ENCODE assay signal across 8 cellular contexts in the genomic region with DNA sequence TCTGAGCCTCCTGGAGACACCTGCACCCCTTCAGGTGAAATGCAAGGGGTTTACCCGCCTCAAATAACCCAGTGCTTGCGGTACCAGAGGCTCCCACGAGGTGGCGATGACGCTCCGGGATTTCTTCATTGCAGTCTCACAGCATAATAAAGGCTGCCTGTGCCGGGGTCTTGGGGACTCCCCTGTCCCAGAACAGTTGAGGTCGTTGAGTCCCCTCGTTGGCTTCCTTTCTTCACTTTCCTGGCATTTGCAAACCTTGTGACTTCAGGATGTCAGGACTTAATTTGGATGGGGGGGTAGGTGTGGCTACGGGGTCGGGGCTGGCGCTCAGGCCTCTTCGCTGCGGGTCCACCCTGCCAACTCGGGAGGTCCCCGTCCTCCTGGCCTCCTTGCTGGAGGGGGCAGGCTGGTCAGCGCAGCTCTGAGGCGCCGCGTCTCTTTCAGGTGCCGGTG. TPM values are rescaled to one million over a fixed set of nuclear protein-coding genes. Genes with fewer than 3 reads are reported as not detected.
DNase-seq lines count a peak whose midpoint lies in the region; ATAC-seq lines count a peak whose summit lies in the region.

No MANE protein-coding gene starts in this region.

- DNase-seq in SIG-M5 treated with dmso at 0.1 percent for 504 hours (lab: John Stamatoyannopoulos, UW; ENCODE audit: unreplicated experiment) (peak; percentile 57), SIG-M5 (lab: John Stamatoyannopoulos, UW) (no peak), NCI-H526 (lab: John Stamatoyannopoulos, UW) (peak; percentile 52 to 82), dermis microvascular lymphatic vessel endothelial cell (ENCODE audit: low read depth in 2 of 2) (peak; percentile 37 to 62), medulla oblongata (ENCODE audit: extremely low spot score) (peak; percentile 67)
- DNase-seq in activated CD4-positive, alpha-beta memory T cell treated with anti-CD3 and anti-CD28 coated beads, Interleukin-2, amount 10 ng/mL, durations not matched to agents 7 days and 5 days, result peak; percentile 85
- DNase-seq in stimulated activated CD8-positive, alpha-beta memory T cell treated with anti-CD3 and anti-CD28 coated beads, Interleukin-15, amount 100 ng/mL, for 4 hours (ENCODE audit: low read depth in 2 of 2), result peak; percentile 51 to 61

- CTCF ChIA-PET in activated CD4-positive, alpha-beta memory T cell treated with anti-CD3 and anti-CD28 coated beads, Interleukin-2, amount 10 ng/mL, durations not matched to agents 7 days and 5 days (lab: Charles Lee), result interaction anchor here (0.7 to 5.1 kb wide), 11 partner anchors 14 to 107 kb away, joined by 3 to 56 read pairs (median 3); a partner anchor contains a TSS

- no peaks in the 10 kb centered on the region for H3K9me3 Mint-ChIP-seq in activated CD4-positive, alpha-beta memory T cell treated with anti-CD3 and anti-CD28 coated beads, Interleukin-2, amount 10 ng/mL, durations not matched to agents 7 days and 5 days

- no peak overlapping the region for H3K4me3 Mint-ChIP-seq in activated CD4-positive, alpha-beta memory T cell treated with anti-CD3 and anti-CD28 coated beads, Interleukin-2, amount 10 ng/mL, durations not matched to agents 7 days and 5 days

- no peak for ATAC-seq in GM21717 (IDR thresholded peaks at IDR 0.05; ENCODE audit: unreplicated experiment)

- peaks cover 25% of the 10 kb centered on the region for H3K27me3 Mint-ChIP-seq in activated CD4-positive, alpha-beta memory T cell treated with anti-CD3 and anti-CD28 coated beads, Interleukin-2, amount 10 ng/mL, durations not matched to agents 7 days and 5 days

- H3K36me3 Mint-ChIP-seq in activated CD4-positive, alpha-beta memory T cell treated with anti-CD3 and anti-CD28 coated beads, Interleukin-2, amount 10 ng/mL, durations not matched to agents 7 days and 5 days (ENCODE audit: low read depth), result no peaks in the 10 kb centered on the region

- POLR2A ChIA-PET in activated CD4-positive, alpha-beta memory T cell treated with anti-CD3 and anti-CD28 coated beads, Interleukin-2, amount 10 ng/mL, durations not matched to agents 7 days and 5 days (lab: Charles Lee), result interaction anchor here (4.8 kb wide), 1 partner anchor 35 kb away, joined by 42 read pairs; no protein-coding TSS in a partner anchor

- H3K27ac Mint-ChIP-seq in activated CD4-positive, alpha-beta memory T cell treated with anti-CD3 and anti-CD28 coated beads, Interleukin-2, amount 10 ng/mL, durations not matched to agents 7 days and 5 days, result no peak overlapping the region

- peaks cover 12% of the 10 kb centered on the region for H3K4me1 Mint-ChIP-seq in activated CD4-positive, alpha-beta memory T cell treated with anti-CD3 and anti-CD28 coated beads, Interleukin-2, amount 10 ng/mL, durations not matched to agents 7 days and 5 days

RNA-seq across cellular contexts. Expression of a gene that starts 1.3 kb away (rescaled TPM):
- total RNA-seq in activated CD4-positive, alpha-beta memory T cell treated with anti-CD3 and anti-CD28 coated beads, Interleukin-2, amount 10 ng/mL, durations not matched to agents 7 days and 5 days, result not detected
- total RNA-seq in dermis microvascular lymphatic vessel endothelial cell, result under 0.01 TPM in 1 of 2 replicates, not detected in the other

RNA-seq across cellular contexts. Expression of a gene that starts 12.4 kb away (rescaled TPM):
- total RNA-seq in activated CD4-positive, alpha-beta memory T cell treated with anti-CD3 and anti-CD28 coated beads, Interleukin-2, amount 10 ng/mL, durations not matched to agents 7 days and 5 days, result not detected
- total RNA-seq in dermis microvascular lymphatic vessel endothelial cell, result under 0.01 TPM in 2 replicates

RNA-seq across cellular contexts. Expression of a gene that starts 37.6 kb away (rescaled TPM):
- total RNA-seq in activated CD4-positive, alpha-beta memory T cell treated with anti-CD3 and anti-CD28 coated beads, Interleukin-2, amount 10 ng/mL, durations not matched to agents 7 days and 5 days, result under 1 TPM in 1 of 2 experiments, not detected in 1; 0.15 TPM
- total RNA-seq in dermis microvascular lymphatic vessel endothelial cell, result 15.7 and 29.8 TPM in 2 replicates

RNA-seq across cellular contexts. Expression of a gene that starts 43.3 kb away (rescaled TPM):
- 100 to 1,000 TPM; 493 to 519 TPM for total RNA-seq in activated CD4-positive, alpha-beta memory T cell treated with anti-CD3 and anti-CD28 coated beads, Interleukin-2, amount 10 ng/mL, durations not matched to agents 7 days and 5 days
- 390 and 560 TPM in 2 replicates for total RNA-seq in dermis microvascular lymphatic vessel endothelial cell

Comparison
In these comparisons a context has a peak if more than half of its experiments do, and no peak if none do; other contexts are left out.
1. RNA of a gene that starts 37.6 kb away (total RNA-seq): 15.7 to 29.8 TPM in dermis microvascular lymphatic vessel endothelial cell; 0.15 TPM in activated CD4-positive, alpha-beta memory T cell treated with anti-CD3 and anti-CD28 coated beads, Interleukin-2, amount 10 ng/mL, durations not matched to agents 7 days and 5 days; every median in the first group is over 10 times any median in the second.